ENCODE assay signal across 23 cellular contexts in the genomic region with DNA sequence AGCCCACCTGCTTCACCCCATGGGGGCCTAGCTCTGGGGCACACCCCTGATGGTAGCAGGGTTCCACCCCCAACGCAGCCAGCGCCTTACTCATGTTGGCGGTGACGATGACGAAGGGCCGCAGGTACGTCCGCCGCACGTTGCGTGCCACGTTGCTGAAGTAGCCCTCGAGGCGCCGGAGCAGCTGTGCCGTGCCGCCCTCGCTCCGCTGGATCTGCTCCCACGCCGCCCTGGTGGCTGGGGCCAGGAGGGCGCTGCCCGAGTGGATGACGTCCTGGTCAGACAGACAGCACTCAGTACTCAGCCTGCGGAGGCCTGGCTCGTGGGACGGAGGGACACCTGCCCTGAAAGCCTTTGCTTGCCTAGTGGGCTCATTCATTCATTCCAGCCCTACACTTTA. TPM values are rescaled to one million over a fixed set of nuclear protein-coding genes. Genes with fewer than 3 reads are reported as not detected.
A peak's percentile ranks its signal among the peaks of the same experiment; 100 is the strongest.
DNase-seq lines count a peak whose midpoint lies in the region; ATAC-seq and TF ChIP-seq lines count a peak whose summit lies in the region.
"Had no signal": no experiment of that assay in that cellular context is flagged by ENCODE, and none has a peak within 500 bp of the region (broad histone marks: within the 10 kb centered on the region; RNA-seq: fewer than 3 reads in every experiment).

No MANE protein-coding gene starts in this region.

- H3K4me1 ChIP-seq in DND-41 (ENCODE audit: insufficient read depth, low read length) (no peaks in the 10 kb centered on the region), Loucy (ENCODE audit: insufficient read depth, low read length, poor library complexity, severe bottlenecking) (no peaks in the 10 kb centered on the region), left ventricle myocardium inferior (peaks cover 9% of the 10 kb centered on the region)
- H3K4me1 ChIP-seq: parathyroid adenoma had no signal

- no peak overlapping the region for H3K9ac ChIP-seq in DND-41 (ENCODE audit: low read depth, low read length)
- H3K9ac ChIP-seq in Loucy (ENCODE audit: low read depth, low read length, poor library complexity, severe bottlenecking), result no peak overlapping the region
- H3K9ac ChIP-seq: parathyroid adenoma had no signal

- no peak overlapping the region for H3K4me3 Mint-ChIP-seq in endothelial cell (ENCODE audit: unreplicated experiment)
- H3K4me3 Mint-ChIP-seq in activated CD4-positive, alpha-beta T cell treated with anti-CD3 and anti-CD28 coated beads, Interleukin-2, amount 10 ng/mL, durations not matched to agents 24 days and 14 days, result no peak overlapping the region
- H3K4me3 Mint-ChIP-seq: central memory CD8-positive, alpha-beta T cell; natural killer cell; stimulated activated effector memory CD8-positive, alpha-beta T cell treated with anti-CD3 and anti-CD28 coated beads, Interleukin-12 subunit alpha, Interleukin-12 subunit beta, amount 100 ng/mL, for 72 hours had no signal

- H3F3A ChIP-seq in Loucy (ENCODE audit: low read depth), result no peaks in the 10 kb centered on the region

- TF ChIP-seq CTCF in DND-41 (IDR thresholded peaks at IDR 0.05; ENCODE audit: borderline replicate concordance, extremely low read depth, low read length, poor library complexity, severe bottlenecking) (peak; percentile 27), Loucy (conservative IDR thresholded peaks at IDR 0.05; ENCODE audit: low read length) (0 out of 2 replicates have a peak, but pooled peaks have one; percentile 16), endothelial cell (IDR thresholded peaks at IDR 0.05; ENCODE audit: unreplicated experiment) (peak; percentile 28), retinal pigment epithelial cell (conservative IDR thresholded peaks at IDR 0.05; ENCODE audit: low read depth, low read length) (peak; percentile 27), left ventricle myocardium inferior (IDR thresholded peaks at IDR 0.05; ENCODE audit: borderline replicate concordance) (no peak)

- peaks cover 8% of the 10 kb centered on the region for H3K36me3 Mint-ChIP-seq in endothelial cell (ENCODE audit: low read depth, unreplicated experiment)
- no peaks in the 10 kb centered on the region for H3K36me3 Mint-ChIP-seq in activated CD4-positive, alpha-beta T cell treated with anti-CD3 and anti-CD28 coated beads, Interleukin-2, amount 10 ng/mL, durations not matched to agents 24 days and 14 days (ENCODE audit: low read depth)
- H3K36me3 Mint-ChIP-seq: natural killer cell; stimulated activated effector memory CD8-positive, alpha-beta T cell treated with anti-CD3 and anti-CD28 coated beads, Interleukin-12 subunit alpha, Interleukin-12 subunit beta, amount 100 ng/mL, for 72 hours had no signal

- H3K4me1 Mint-ChIP-seq in endothelial cell (ENCODE audit: unreplicated experiment), result no peaks in the 10 kb centered on the region
- H3K4me1 Mint-ChIP-seq in activated CD4-positive, alpha-beta T cell treated with anti-CD3 and anti-CD28 coated beads, Interleukin-2, amount 10 ng/mL, durations not matched to agents 24 days and 14 days, result no peaks in the 10 kb centered on the region
- H3K4me1 Mint-ChIP-seq: central memory CD8-positive, alpha-beta T cell; natural killer cell; stimulated activated effector memory CD8-positive, alpha-beta T cell treated with anti-CD3 and anti-CD28 coated beads, Interleukin-12 subunit alpha, Interleukin-12 subunit beta, amount 100 ng/mL, for 72 hours had no signal

- H3K9me3 ChIP-seq in DND-41 (ENCODE audit: insufficient read depth, low read length, severe bottlenecking) (no peaks in the 10 kb centered on the region), Loucy (ENCODE audit: insufficient read depth, low read depth, low read length) (no peaks in the 10 kb centered on the region), left ventricle myocardium inferior (replicated peaks) (no peaks in the 10 kb centered on the region)
- H3K9me3 ChIP-seq: thoracic aorta had no signal

- H3K27me3 Mint-ChIP-seq in endothelial cell (ENCODE audit: unreplicated experiment), result no peaks in the 10 kb centered on the region
- no peaks in the 10 kb centered on the region for H3K27me3 Mint-ChIP-seq in activated CD4-positive, alpha-beta T cell treated with anti-CD3 and anti-CD28 coated beads, Interleukin-2, amount 10 ng/mL, durations not matched to agents 24 days and 14 days

- H3K27me3 ChIP-seq in DND-41 (ENCODE audit: insufficient read depth, low read length, poor library complexity) (no peaks in the 10 kb centered on the region), Loucy (ENCODE audit: insufficient read depth, low read length, poor library complexity, severe bottlenecking) (no peaks in the 10 kb centered on the region), left ventricle myocardium inferior (ENCODE audit: low read depth) (no peaks in the 10 kb centered on the region)

- intact Hi-C loops in activated CD4-positive, alpha-beta T cell treated with anti-CD3 and anti-CD28 coated beads, Interleukin-2, amount 10 ng/mL, durations not matched to agents 24 days and 14 days (cut with micrococcal nuclease), result no loop called here
- intact Hi-C loops in left ventricle myocardium inferior (cut with micrococcal nuclease), result no loop called here

- H2AFZ ChIP-seq in DND-41 (ENCODE audit: low read depth, low read length) (no peak overlapping the region), Loucy (ENCODE audit: low read length) (no peak overlapping the region)
- H2AFZ ChIP-seq: parathyroid adenoma had no signal

- H3K4me3 ChIP-seq in DND-41 (ENCODE audit: low read depth in 1 of 2, low read length in 2 of 2), result no peak overlapping the region
- no peak overlapping the region for H3K4me3 ChIP-seq in Loucy (ENCODE audit: low read length, poor library complexity, severe bottlenecking)
- H3K4me3 ChIP-seq in retinal pigment epithelial cell (ENCODE audit: low read length), result no peak overlapping the region
- H3K4me3 ChIP-seq in left ventricle myocardium inferior, result no peak overlapping the region
- H3K4me3 ChIP-seq: thoracic aorta had no signal

- DNase-seq in DND-41 (no peak), endothelial cell (ENCODE audit: low spot score) (no peak), retinal pigment epithelial cell (ENCODE audit: low read depth) (no peak), left ventricle myocardium inferior (no peak)
- no peak for DNase-seq in activated CD4-positive, alpha-beta T cell treated with anti-CD3 and anti-CD28 coated beads, Interleukin-2, amount 10 ng/mL, durations not matched to agents 24 days and 14 days
- DNase-seq: activated CD4-positive, alpha-beta T cell treated with anti-CD3 and anti-CD28 coated beads for 1 hour; activated CD8-positive, alpha-beta memory T cell treated with anti-CD3 and anti-CD28 coated beads for 24 hours; activated naive CD4-positive, alpha-beta T cell treated with anti-CD3 and anti-CD28 coated beads, Interleukin-2, amount 50 U/mL, for 16 hours; activated T-cell treated with anti-CD3 and anti-CD28 coated beads, Interleukin-2, amount 50 U/mL, for 48 hours; EL; left cardiac atrium; mesendoderm; MV-4-11; natural killer cell; NCI-H1930; NCI-H510A; T1000 had no signal

- no peak overlapping the region for H3K27ac Mint-ChIP-seq in endothelial cell (ENCODE audit: unreplicated experiment)
- H3K27ac Mint-ChIP-seq in activated CD4-positive, alpha-beta T cell treated with anti-CD3 and anti-CD28 coated beads, Interleukin-2, amount 10 ng/mL, durations not matched to agents 24 days and 14 days, result no peak overlapping the region
- H3K27ac Mint-ChIP-seq: natural killer cell; stimulated activated effector memory CD8-positive, alpha-beta T cell treated with anti-CD3 and anti-CD28 coated beads, Interleukin-12 subunit alpha, Interleukin-12 subunit beta, amount 100 ng/mL, for 72 hours had no signal

- H3K9me2 ChIP-seq in Loucy (replicated peaks; ENCODE audit: low read depth, low read length), result no peaks in the 10 kb centered on the region

- no peaks in the 10 kb centered on the region for H3K79me2 ChIP-seq in DND-41 (ENCODE audit: insufficient read depth, low read length)
- no peaks in the 10 kb centered on the region for H3K79me2 ChIP-seq in Loucy (ENCODE audit: insufficient read depth, low read length)
- H3K79me2 ChIP-seq: parathyroid adenoma had no signal

- H3K27ac ChIP-seq in DND-41 (ENCODE audit: low read length) (no peak overlapping the region), left ventricle myocardium inferior (replicated peaks) (no peak overlapping the region)
- H3K27ac ChIP-seq: parathyroid adenoma, thoracic aorta had no signal

- H3K9me3 Mint-ChIP-seq in endothelial cell (ENCODE audit: unreplicated experiment), result no peaks in the 10 kb centered on the region
- no peaks in the 10 kb centered on the region for H3K9me3 Mint-ChIP-seq in activated CD4-positive, alpha-beta T cell treated with anti-CD3 and anti-CD28 coated beads, Interleukin-2, amount 10 ng/mL, durations not matched to agents 24 days and 14 days
- H3K9me3 Mint-ChIP-seq: central memory CD8-positive, alpha-beta T cell; natural killer cell; stimulated activated effector memory CD8-positive, alpha-beta T cell treated with anti-CD3 and anti-CD28 coated beads, Interleukin-12 subunit alpha, Interleukin-12 subunit beta, amount 100 ng/mL, for 72 hours had no signal

- no peaks in the 10 kb centered on the region for H4K20me1 ChIP-seq in DND-41 (ENCODE audit: insufficient read depth, low read length)
- no peaks in the 10 kb centered on the region for H4K20me1 ChIP-seq in Loucy (ENCODE audit: insufficient read depth, low read length, poor library complexity, severe bottlenecking)

- H3K4me2 ChIP-seq in DND-41 (ENCODE audit: insufficient read depth, low read length) (no peak overlapping the region), Loucy (ENCODE audit: low read depth, low read length, poor library complexity, severe bottlenecking) (no peak overlapping the region)

- ATAC-seq in DND-41 (ENCODE audit: insufficient read depth, low read depth) (no peak), HG03196 (IDR thresholded peaks at IDR 0.05; ENCODE audit: unreplicated experiment) (no peak)
- ATAC-seq: left cardiac atrium; natural killer cell; stimulated activated effector memory CD8-positive, alpha-beta T cell treated with anti-CD3 and anti-CD28 coated beads, Interleukin-12 subunit alpha, Interleukin-12 subunit beta, amount 100 ng/mL, for 72 hours had no signal

- H3K36me3 ChIP-seq in DND-41 (ENCODE audit: insufficient read depth, low read length) (no peaks in the 10 kb centered on the region), Loucy (ENCODE audit: insufficient read depth, low read length) (no peaks in the 10 kb centered on the region), left ventricle myocardium inferior (no peaks in the 10 kb centered on the region)
- H3K36me3 ChIP-seq: thoracic aorta had no signal

RNA-seq across cellular contexts. Expression of gene TRMU, which starts 50.8 kb away (rescaled TPM):
- total RNA-seq in endothelial cell (ENCODE audit: unreplicated experiment) (41.5 TPM), left ventricle myocardium inferior (42.0 TPM)
- total RNA-seq in activated CD4-positive, alpha-beta T cell treated with anti-CD3 and anti-CD28 coated beads, Interleukin-2, amount 10 ng/mL, durations not matched to agents 24 days and 14 days, result 79.9 and 84.4 TPM in 2 replicates
